Comparison of ENCODE assay signal across 1 cellular context in the genomic region with DNA sequence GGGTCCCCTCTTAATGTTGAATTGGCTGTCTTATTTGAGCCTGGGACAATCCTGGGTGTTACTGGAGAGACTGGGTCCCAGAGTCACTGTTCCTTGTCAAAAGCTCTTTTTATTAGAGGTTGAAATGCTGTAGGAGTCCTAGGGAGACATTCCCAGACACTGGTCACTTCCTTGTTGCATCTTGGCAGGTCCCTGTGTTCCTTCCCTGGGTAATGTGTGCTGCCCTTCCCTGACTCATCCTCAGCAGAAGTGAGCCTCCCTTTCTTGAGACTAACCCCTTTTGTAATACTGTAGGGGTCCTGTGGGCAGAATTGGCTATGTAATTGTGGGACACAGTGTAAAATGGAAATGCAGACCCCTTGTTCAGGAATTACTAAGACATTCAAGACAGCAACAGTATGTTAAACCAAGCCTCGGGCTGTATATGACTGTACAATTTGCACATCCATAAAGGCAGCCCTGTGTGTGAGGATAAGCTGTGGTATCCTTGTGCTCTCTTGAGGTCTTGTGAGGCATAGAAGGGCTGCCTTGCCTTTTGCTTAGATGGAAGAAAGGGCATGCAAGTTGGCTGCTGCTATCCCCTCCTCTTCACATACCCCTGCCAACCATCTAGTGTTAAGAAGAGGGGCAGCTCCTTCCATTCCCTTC.
TF ChIP-seq lines count a peak whose summit lies in the region.

No MANE protein-coding gene starts in this region.

TF ChIP-seq in A549, 52 proteins besides CTCF, POLR2A, EP300 and RAD21 (continued from another document):
- TF ChIP-seq, protein P1, sequence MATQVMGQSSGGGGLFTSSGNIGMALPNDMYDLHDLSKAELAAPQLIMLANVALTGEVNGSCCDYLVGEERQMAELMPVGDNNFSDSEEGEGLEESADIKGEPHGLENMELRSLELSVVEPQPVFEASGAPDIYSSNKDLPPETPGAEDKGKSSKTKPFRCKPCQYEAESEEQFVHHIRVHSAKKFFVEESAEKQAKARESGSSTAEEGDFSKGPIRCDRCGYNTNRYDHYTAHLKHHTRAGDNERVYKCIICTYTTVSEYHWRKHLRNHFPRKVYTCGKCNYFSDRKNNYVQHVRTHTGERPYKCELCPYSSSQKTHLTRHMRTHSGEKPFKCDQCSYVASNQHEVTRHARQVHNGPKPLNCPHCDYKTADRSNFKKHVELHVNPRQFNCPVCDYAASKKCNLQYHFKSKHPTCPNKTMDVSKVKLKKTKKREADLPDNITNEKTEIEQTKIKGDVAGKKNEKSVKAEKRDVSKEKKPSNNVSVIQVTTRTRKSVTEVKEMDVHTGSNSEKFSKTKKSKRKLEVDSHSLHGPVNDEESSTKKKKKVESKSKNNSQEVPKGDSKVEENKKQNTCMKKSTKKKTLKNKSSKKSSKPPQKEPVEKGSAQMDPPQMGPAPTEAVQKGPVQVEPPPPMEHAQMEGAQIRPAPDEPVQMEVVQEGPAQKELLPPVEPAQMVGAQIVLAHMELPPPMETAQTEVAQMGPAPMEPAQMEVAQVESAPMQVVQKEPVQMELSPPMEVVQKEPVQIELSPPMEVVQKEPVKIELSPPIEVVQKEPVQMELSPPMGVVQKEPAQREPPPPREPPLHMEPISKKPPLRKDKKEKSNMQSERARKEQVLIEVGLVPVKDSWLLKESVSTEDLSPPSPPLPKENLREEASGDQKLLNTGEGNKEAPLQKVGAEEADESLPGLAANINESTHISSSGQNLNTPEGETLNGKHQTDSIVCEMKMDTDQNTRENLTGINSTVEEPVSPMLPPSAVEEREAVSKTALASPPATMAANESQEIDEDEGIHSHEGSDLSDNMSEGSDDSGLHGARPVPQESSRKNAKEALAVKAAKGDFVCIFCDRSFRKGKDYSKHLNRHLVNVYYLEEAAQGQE (IDR thresholded peaks at IDR 0.05) = no peak
- no peak for TF ChIP-seq MYC (IDR thresholded peaks at IDR 0.05; ENCODE audit: borderline replicate concordance, low read length)
- no peak for TF ChIP-seq HOXB5 (CRISPR knock-in tag; IDR thresholded peaks at IDR 0.05)
- no peak for TF ChIP-seq HOXB13 (CRISPR knock-in tag; IDR thresholded peaks at IDR 0.05; ENCODE audit: low read depth)
- TF ChIP-seq TP53 (CRISPR knock-in tag; IDR thresholded peaks at IDR 0.05) = no peak
- TF ChIP-seq, protein P2, sequence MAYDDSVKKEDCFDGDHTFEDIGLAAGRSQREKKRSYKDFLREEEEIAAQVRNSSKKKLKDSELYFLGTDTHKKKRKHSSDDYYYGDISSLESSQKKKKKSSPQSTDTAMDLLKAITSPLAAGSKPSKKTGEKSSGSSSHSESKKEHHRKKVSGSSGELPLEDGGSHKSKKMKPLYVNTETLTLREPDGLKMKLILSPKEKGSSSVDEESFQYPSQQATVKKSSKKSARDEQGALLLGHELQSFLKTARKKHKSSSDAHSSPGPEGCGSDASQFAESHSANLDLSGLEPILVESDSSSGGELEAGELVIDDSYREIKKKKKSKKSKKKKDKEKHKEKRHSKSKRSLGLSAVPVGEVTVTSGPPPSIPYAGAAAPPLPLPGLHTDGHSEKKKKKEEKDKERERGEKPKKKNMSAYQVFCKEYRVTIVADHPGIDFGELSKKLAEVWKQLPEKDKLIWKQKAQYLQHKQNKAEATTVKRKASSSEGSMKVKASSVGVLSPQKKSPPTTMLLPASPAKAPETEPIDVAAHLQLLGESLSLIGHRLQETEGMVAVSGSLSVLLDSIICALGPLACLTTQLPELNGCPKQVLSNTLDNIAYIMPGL (CRISPR knock-in tag; IDR thresholded peaks at IDR 0.05; ENCODE audit: borderline replicate concordance) = no peak
- no peak for TF ChIP-seq KDM1A (IDR thresholded peaks at IDR 0.05; ENCODE audit: low read depth)
- TF ChIP-seq, protein P3, sequence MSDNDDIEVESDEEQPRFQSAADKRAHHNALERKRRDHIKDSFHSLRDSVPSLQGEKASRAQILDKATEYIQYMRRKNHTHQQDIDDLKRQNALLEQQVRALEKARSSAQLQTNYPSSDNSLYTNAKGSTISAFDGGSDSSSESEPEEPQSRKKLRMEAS (IDR thresholded peaks at IDR 0.05) = no peak
- TF ChIP-seq ELK1 (IDR thresholded peaks at IDR 0.05; ENCODE audit: low read depth, low read length) = no peak
- no peak for TF ChIP-seq CHD2 (IDR thresholded peaks at IDR 0.05; ENCODE audit: low read length, partially characterized antibody)
